ENCODE assay signal across 28 cellular contexts in the genomic region with DNA sequence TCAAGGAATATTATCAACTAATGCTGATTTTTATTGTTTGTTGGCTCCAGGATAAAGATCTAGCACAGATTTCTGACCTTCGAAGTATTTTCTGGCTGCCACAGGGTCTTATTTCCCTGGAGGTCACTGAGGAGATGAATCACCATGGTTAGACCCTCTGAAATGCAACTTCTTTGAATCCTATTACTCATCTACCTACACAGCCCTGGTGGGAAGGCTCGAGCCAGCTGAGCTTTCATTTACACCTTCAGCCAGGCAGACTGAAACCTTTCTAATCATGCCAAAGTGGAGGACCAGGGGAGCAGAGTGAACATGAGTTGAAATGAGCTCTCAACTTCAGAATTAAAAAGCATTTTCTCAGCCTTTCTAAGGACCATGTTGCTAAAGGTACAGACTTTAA.
"Had no signal": no experiment of that assay in that cellular context is flagged by ENCODE, and none has a peak within 500 bp of the region (broad histone marks: within the 10 kb centered on the region; RNA-seq: fewer than 3 reads in every experiment).

No MANE protein-coding gene starts in this region.

- DNase-seq: activated CD4-positive, alpha-beta T cell treated with anti-CD3 and anti-CD28 coated beads for 48 hours; activated CD4-positive, alpha-beta T cell treated with anti-CD3 and anti-CD28 coated beads, Interleukin-2, amount 50 U/mL, for 48 hours; activated CD4-positive, CD25-positive, alpha-beta regulatory T cell treated with anti-CD3 and anti-CD28 coated beads, Interleukin-2, amount 50 U/mL, for 72 hours; activated gamma-delta T cell treated with Interleukin-2 at 50 U/mL for 16 hours; activated naive CD4-positive, alpha-beta T cell treated with anti-CD3 and anti-CD28 coated beads, Interleukin-2, amount 10 ng/mL, durations not matched to agents 7 days and 5 days; activated naive CD8-positive, alpha-beta T cell treated with anti-CD3 and anti-CD28 coated beads, Interleukin-2, amount 10 ng/mL, durations not matched to agents 7 days and 5 days; activated T-cell treated with anti-CD3 and anti-CD28 coated beads for 4 hours; activated T-cell treated with anti-CD3 and anti-CD28 coated beads, Interleukin-2, amount 50 U/mL, for 48 hours; aorta; Kasumi-1; KBM-7; NCI-H1092; NCI-H1417; NCI-H1930; NCI-H2107; NCI-H2171 treated with DMSO at 0.1 percent for 48 hours; NCI-H345; NCI-H510A; NCI-H69; Peyer's patch; Right ventricle myocardium superior; SJCRH30; SK-N-SH; SW 1271 had no signal

- H3K9me3 Mint-ChIP-seq: activated naive CD4-positive, alpha-beta T cell treated with anti-CD3 and anti-CD28 coated beads, Interleukin-2, amount 10 ng/mL, durations not matched to agents 7 days and 5 days; activated naive CD8-positive, alpha-beta T cell treated with anti-CD3 and anti-CD28 coated beads, Interleukin-2, amount 10 ng/mL, durations not matched to agents 7 days and 5 days; activated T-helper 2 cell treated with anti-CD3 and anti-CD28 coated beads, Interferon-gamma antibody, Interleukin-2, Interleukin-4, amounts not matched to agents 10 μg/mL and 5 μg/mL and 100 μg/mL, durations not matched to agents 14 hours and 24 hours and 36 hours; central memory CD8-positive, alpha-beta T cell had no signal

- ATAC-seq: WTC11 had no signal

- H3K4me3 Mint-ChIP-seq: activated naive CD4-positive, alpha-beta T cell treated with anti-CD3 and anti-CD28 coated beads, Interleukin-2, amount 10 ng/mL, durations not matched to agents 7 days and 5 days; activated naive CD8-positive, alpha-beta T cell treated with anti-CD3 and anti-CD28 coated beads, Interleukin-2, amount 10 ng/mL, durations not matched to agents 7 days and 5 days; brain; central memory CD8-positive, alpha-beta T cell; WTC11 had no signal

- H3K27ac Mint-ChIP-seq: activated naive CD4-positive, alpha-beta T cell treated with anti-CD3 and anti-CD28 coated beads, Interleukin-2, amount 10 ng/mL, durations not matched to agents 7 days and 5 days; activated naive CD8-positive, alpha-beta T cell treated with anti-CD3 and anti-CD28 coated beads, Interleukin-2, amount 10 ng/mL, durations not matched to agents 7 days and 5 days; activated T-helper 2 cell treated with anti-CD3 and anti-CD28 coated beads, Interferon-gamma antibody, Interleukin-2, Interleukin-4, amounts not matched to agents 10 μg/mL and 5 μg/mL and 100 μg/mL, durations not matched to agents 14 hours and 24 hours and 36 hours; brain; WTC11 had no signal

- H3K36me3 Mint-ChIP-seq: activated naive CD4-positive, alpha-beta T cell treated with anti-CD3 and anti-CD28 coated beads, Interleukin-2, amount 10 ng/mL, durations not matched to agents 7 days and 5 days; activated naive CD8-positive, alpha-beta T cell treated with anti-CD3 and anti-CD28 coated beads, Interleukin-2, amount 10 ng/mL, durations not matched to agents 7 days and 5 days; brain had no signal

- H3K4me1 Mint-ChIP-seq: activated naive CD4-positive, alpha-beta T cell treated with anti-CD3 and anti-CD28 coated beads, Interleukin-2, amount 10 ng/mL, durations not matched to agents 7 days and 5 days; central memory CD8-positive, alpha-beta T cell had no signal
